In genomic region chr1:151542710-151543129, GRCh38 we compare ENCODE assay signal across 13 cellular contexts. TPM values are rescaled to one million over a fixed set of nuclear protein-coding genes. Genes with fewer than 3 reads are reported as not detected.
A peak's percentile ranks its signal among the peaks of the same experiment; 100 is the strongest.
DNase-seq lines count a peak whose midpoint lies in the region; ATAC-seq, FAIRE-seq and TF ChIP-seq lines count a peak whose summit lies in the region.
"Had no signal": no experiment of that assay in that cellular context is flagged by ENCODE, and none has a peak within 500 bp of the region (broad histone marks: within the 10 kb centered on the region; RNA-seq: fewer than 3 reads in every experiment).

No MANE protein-coding gene starts in this region.

- H2AK5ac ChIP-seq in mesenchymal stem cell (ENCODE audit: low read length, severe bottlenecking), result peak overlapping the region; percentile 89

- H3K27ac ChIP-seq in A549 (peak overlapping the region; percentile 79 to 85; a peak in 5 of 6 replicates), mesenchymal stem cell (ENCODE audit: low read length, poor library complexity, severe bottlenecking) (peak overlapping the region; percentile 93)
- H3K27ac ChIP-seq: BLaER1 treated with 17β-estradiol and CSF1 and Interleukin-3, amounts not matched to agents 10 nM and 100 nM; spleen; upper lobe of right lung had no signal

- CTCF ChIA-PET in A549 (lab: Yijun Ruan, JAX), result interaction anchor here (1.1 to 2.2 kb wide), 3 partner anchors 37 to 52 kb away, joined by 3 to 11 read pairs (median 6); no protein-coding TSS in a partner anchor

- H3K36me3 ChIP-seq in mesenchymal stem cell (ENCODE audit: control insufficient read depth in 1 of 2, insufficient read depth in 2 of 2, low read depth in 1 of 2, low read length in 2 of 2), result no peaks in the 10 kb centered on the region
- H3K36me3 ChIP-seq: BLaER1 treated with 17β-estradiol and CSF1 and Interleukin-3, amounts not matched to agents 10 nM and 100 nM; spleen; upper lobe of right lung had no signal

- H3K9ac ChIP-seq in mesenchymal stem cell (ENCODE audit: low read length), result peak overlapping the region; percentile 5
- H3K9ac ChIP-seq: BLaER1 treated with 17β-estradiol and CSF1 and Interleukin-3, amounts not matched to agents 10 nM and 100 nM had no signal

- DNase-seq in A549 (ENCODE audit: low read depth in 1 of 2, low spot score in 1 of 2), result peak in 1 of 2 experiments; percentile 44
- peak; percentile 53 for DNase-seq in HTR-8/SVneo (ENCODE audit: insufficient read length, low spot score)
- DNase-seq in astrocyte of the spinal cord (ENCODE audit: low read depth, low spot score), result peak; percentile 69
- peak; percentile 87 for DNase-seq in mesenchymal stem cell
- no peak for DNase-seq in D721Med (ENCODE audit: insufficient read length, low spot score)
- DNase-seq in D341Med (ENCODE audit: low spot score), result no peak
- DNase-seq in cerebellar cortex (ENCODE audit: low spot score), result no peak
- DNase-seq: amniotic stem cell, spleen, upper lobe of right lung had no signal

- no peaks in the 10 kb centered on the region for H3K27me3 ChIP-seq in mesenchymal stem cell (ENCODE audit: control insufficient read depth in 1 of 2, insufficient read depth in 1 of 2, low read length in 2 of 2)
- H3K27me3 ChIP-seq: upper lobe of right lung had no signal

- in situ Hi-C loops in astrocyte of the spinal cord (cut with HindIII; ENCODE audit: low sequenced_read_pairs), result no loop called here

- H3K4ac ChIP-seq in mesenchymal stem cell (ENCODE audit: low read depth in 1 of 2, low read length in 2 of 2), result no peak overlapping the region

- TF ChIP-seq POLR2A in A549 (IDR thresholded peaks at IDR 0.05; ENCODE audit: low read length), result no peak

- peak overlapping the region in 1 of 2 experiments; percentile 57 for H3K23ac ChIP-seq in mesenchymal stem cell (ENCODE audit: low read length in 2 of 2)

- peak overlapping the region in 1 of 2 experiments; percentile 48 for H3K18ac ChIP-seq in mesenchymal stem cell (ENCODE audit: low read depth in 1 of 2, low read length in 2 of 2)

- TF ChIP-seq CTCF in A549 (IDR thresholded peaks at IDR 0.05), result no peak
- no peak for TF ChIP-seq CTCF in astrocyte of the spinal cord (IDR thresholded peaks at IDR 0.05; ENCODE audit: low read depth, low read length)
- TF ChIP-seq CTCF in D721Med (IDR thresholded peaks at IDR 0.05; ENCODE audit: insufficient read depth, missing control alignments), result no peak

- FAIRE-seq in A549 (lab: Jason Lieb, UNC) (no peak), HTR-8/SVneo (lab: Jason Lieb, UNC) (no peak), D721Med (lab: Jason Lieb, UNC) (no peak)
- FAIRE-seq: TTC549 had no signal

- no peak overlapping the region for H3K14ac ChIP-seq in mesenchymal stem cell (ENCODE audit: low read length in 2 of 2)

- no peaks in the 10 kb centered on the region for H3K9me3 ChIP-seq in A549
- no peaks in the 10 kb centered on the region for H3K9me3 ChIP-seq in mesenchymal stem cell (ENCODE audit: control insufficient read depth, low read length)
- H3K9me3 ChIP-seq: spleen, upper lobe of right lung had no signal

- H2AFZ ChIP-seq in mesenchymal stem cell (ENCODE audit: low read depth, low read length), result no peak overlapping the region

- TF ChIP-seq EP300 in A549 (IDR thresholded peaks at IDR 0.05), result no peak

- ATAC-seq in A549 (no peak), GM18511 (IDR thresholded peaks at IDR 0.05; ENCODE audit: unreplicated experiment) (no peak)
- ATAC-seq: upper lobe of right lung had no signal

- no peak overlapping the region for H2BK12ac ChIP-seq in mesenchymal stem cell (ENCODE audit: low read length in 2 of 2)

- peaks cover 70% of the 10 kb centered on the region for H3K4me1 ChIP-seq in A549
- H3K4me1 ChIP-seq in mesenchymal stem cell (ENCODE audit: control insufficient read depth, insufficient read depth, low read depth, low read length), result peaks cover 22% of the 10 kb centered on the region

- no peak overlapping the region for H2BK15ac ChIP-seq in mesenchymal stem cell (ENCODE audit: low read depth, poor library complexity, severe bottlenecking)

- WGBS in A549 (ENCODE audit: missing lambda C conversion rate), result 27% methylated on average over 3 of the region's 3 CpGs
- WGBS in mesenchymal stem cell, result 13% methylated on average over 3 of the region's 3 CpGs

- no peak overlapping the region for H4K8ac ChIP-seq in mesenchymal stem cell (ENCODE audit: low read length)

- POLR2A ChIA-PET in A549 (lab: Yijun Ruan, JAX), result interaction anchor here (0.7 kb wide), 1 partner anchor 138 kb away, joined by 4 read pairs; no protein-coding TSS in a partner anchor

- no peak overlapping the region for H2BK120ac ChIP-seq in mesenchymal stem cell (ENCODE audit: low read depth, low read length)

- H4K91ac ChIP-seq in mesenchymal stem cell (ENCODE audit: low read length), result no peak overlapping the region

- H2BK5ac ChIP-seq in mesenchymal stem cell (ENCODE audit: low read depth, low read length, poor library complexity, severe bottlenecking), result no peak overlapping the region

- H3K4me3 ChIP-seq in A549 (peak overlapping the region; percentile 93; the same call in 2 of the 3 replicates), astrocyte of the spinal cord (ENCODE audit: low read depth, low read length) (no peak overlapping the region), mesenchymal stem cell (ENCODE audit: insufficient read depth in 1 of 2, low read depth in 1 of 2, low read length in 2 of 2) (no peak overlapping the region)
- H3K4me3 ChIP-seq: BLaER1 treated with 17β-estradiol and CSF1 and Interleukin-3, amounts not matched to agents 10 nM and 100 nM; spleen; upper lobe of right lung had no signal

- TF ChIP-seq RAD21 in A549 (conservative IDR thresholded peaks at IDR 0.05 in 1 of 2, IDR thresholded peaks at IDR 0.05 in 1 of 2), result no peak

- H3K79me1 ChIP-seq in mesenchymal stem cell (replicated peaks; ENCODE audit: low read length, poor library complexity, severe bottlenecking), result no peaks in the 10 kb centered on the region

- H3K4me2 ChIP-seq in A549 (peak overlapping the region; percentile 96), mesenchymal stem cell (ENCODE audit: low read length, poor library complexity, severe bottlenecking) (peak overlapping the region; percentile 69)
- H3K4me2 ChIP-seq: BLaER1 treated with 17β-estradiol and CSF1 and Interleukin-3, amounts not matched to agents 10 nM and 100 nM had no signal

TF ChIP-seq in A549, 52 proteins besides CTCF, POLR2A, EP300 and RAD21:
- TF ChIP-seq GATA3 (IDR thresholded peaks at IDR 0.05; ENCODE audit: borderline replicate concordance) (peak; percentile 31; the same call in 1 of the 2 replicates), SREBF2 (IDR thresholded peaks at IDR 0.05) (no peak)

RNA-seq across cellular contexts. Expression of gene TUFT1, which starts 2.6 kb away (rescaled TPM):
- 24.5 and 27.5 TPM in 2 replicates for polyA plus RNA-seq in A549 (2011; rRNA removed)
- polyA plus RNA-seq in A549 (2012; cell fraction: cytosol; rRNA removed), result 22.2 and 25.7 TPM in 2 replicates
- polyA plus RNA-seq in A549 (2012; cell fraction: nucleus; rRNA removed), result 27.5 and 41.8 TPM in 2 replicates
- polyA plus RNA-seq in A549 (2017; fragmentation: RNase III; extraction: RNeasy Plus Mini Kit Qiagen cat#74134 plus additional on column Dnase treatment), result 21.1 to 31.1 TPM (median 26.7 TPM) in 3 replicates
- polyA minus RNA-seq in A549 (2011; rRNA and poly(A)+ RNA removed), result 13.3 and 24.4 TPM in 2 replicates
- polyA plus RNA-seq in mesenchymal stem cell (2013, experiment 1 of 2), result 5.8 TPM
- 6.0 TPM for polyA plus RNA-seq in mesenchymal stem cell (2013, experiment 2 of 2)

RNA-seq across cellular contexts. Expression of gene CGN, which starts 31.5 kb away (rescaled TPM):
- 1.8 and 2.1 TPM in 2 replicates for polyA plus RNA-seq in A549 (2011; rRNA removed)
- 0.69 and 0.71 TPM in 2 replicates for polyA plus RNA-seq in A549 (2012; cell fraction: cytosol; rRNA removed)
- 5.2 and 5.5 TPM in 2 replicates for polyA plus RNA-seq in A549 (2012; cell fraction: nucleus; rRNA removed)
- 2.3 to 3.0 TPM (median 2.4 TPM) in 3 replicates for polyA plus RNA-seq in A549 (2017; fragmentation: RNase III; extraction: RNeasy Plus Mini Kit Qiagen cat#74134 plus additional on column Dnase treatment)
- 1.8 and 4.2 TPM in 2 replicates for polyA minus RNA-seq in A549 (2011; rRNA and poly(A)+ RNA removed)
- polyA plus RNA-seq in mesenchymal stem cell (2013, experiment 1 of 2), result 0.03 TPM
- polyA plus RNA-seq in mesenchymal stem cell (2013, experiment 2 of 2), result 0.04 TPM

Comparison
In these comparisons a context has a peak if more than half of its experiments do, and no peak if none do; other contexts are left out.
1. DNase-seq: peak in HTR-8/SVneo (single experiment), astrocyte of the spinal cord (single experiment) and mesenchymal stem cell (single experiment); none in D721Med (single experiment), D341Med (single experiment) and cerebellar cortex (single experiment).